In the genomic region with DNA sequence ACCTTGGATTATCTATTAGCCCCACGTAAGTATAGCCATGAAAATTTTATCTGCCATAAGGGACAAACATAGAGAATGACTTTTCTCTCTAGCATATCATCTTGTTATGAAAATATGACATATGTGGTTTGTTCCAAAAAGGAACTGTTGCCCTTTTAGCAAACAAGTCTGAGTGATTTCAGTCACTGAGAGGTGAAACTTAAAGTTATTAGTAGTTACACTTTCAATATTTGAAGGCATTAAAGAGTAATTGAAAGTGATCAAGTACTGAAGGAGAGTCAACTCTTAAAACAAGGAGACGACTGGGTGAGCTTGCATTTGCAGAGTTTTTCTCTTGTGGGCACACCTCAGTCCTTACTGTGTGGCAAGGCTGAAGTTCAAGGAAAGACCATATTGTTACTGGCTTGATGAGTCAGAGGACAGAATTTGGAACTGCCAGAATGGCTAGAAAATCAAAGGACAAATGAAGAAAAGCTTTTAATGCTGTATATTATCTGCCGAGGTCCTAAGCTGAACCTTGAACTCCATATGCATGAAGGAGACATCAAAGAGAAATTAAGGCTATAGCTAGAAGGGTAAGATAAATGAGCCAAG, we compare ENCODE assay signal across 1 cellular context.
TF ChIP-seq lines count a peak whose summit lies in the region.

No MANE protein-coding gene starts in this region.

TF ChIP-seq in GM12878, 131 proteins besides CTCF, POLR2A, EP300 and RAD21 (continued from another document):
- TF ChIP-seq RUNX3 (IDR thresholded peaks at IDR 0.05; ENCODE audit: low read length): peak; percentile 62
- TF ChIP-seq, protein P1, sequence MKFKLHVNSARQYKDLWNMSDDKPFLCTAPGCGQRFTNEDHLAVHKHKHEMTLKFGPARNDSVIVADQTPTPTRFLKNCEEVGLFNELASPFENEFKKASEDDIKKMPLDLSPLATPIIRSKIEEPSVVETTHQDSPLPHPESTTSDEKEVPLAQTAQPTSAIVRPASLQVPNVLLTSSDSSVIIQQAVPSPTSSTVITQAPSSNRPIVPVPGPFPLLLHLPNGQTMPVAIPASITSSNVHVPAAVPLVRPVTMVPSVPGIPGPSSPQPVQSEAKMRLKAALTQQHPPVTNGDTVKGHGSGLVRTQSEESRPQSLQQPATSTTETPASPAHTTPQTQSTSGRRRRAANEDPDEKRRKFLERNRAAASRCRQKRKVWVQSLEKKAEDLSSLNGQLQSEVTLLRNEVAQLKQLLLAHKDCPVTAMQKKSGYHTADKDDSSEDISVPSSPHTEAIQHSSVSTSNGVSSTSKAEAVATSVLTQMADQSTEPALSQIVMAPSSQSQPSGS (IDR thresholded peaks at IDR 0.05; ENCODE audit: low read length): 0 out of 2 replicates have a peak, but pooled peaks have one; percentile 21
- no peak for TF ChIP-seq CHD1 (IDR thresholded peaks at IDR 0.05; ENCODE audit: low read depth, low read length)
- no peak for TF ChIP-seq FOXM1 (IDR thresholded peaks at IDR 0.05; ENCODE audit: low read depth, low read length)
- TF ChIP-seq RAD51 (IDR thresholded peaks at IDR 0.05): no peak
- TF ChIP-seq MTA3 (IDR thresholded peaks at IDR 0.05; ENCODE audit: borderline replicate concordance, low read length): no peak
- TF ChIP-seq IRF4 (IDR thresholded peaks at IDR 0.05; ENCODE audit: low read depth, low read length): 0 out of 2 replicates have a peak, but pooled peaks have one; percentile 25
- peak; percentile 59; the same call in 1 of the 2 replicates for TF ChIP-seq MEF2A (IDR thresholded peaks at IDR 0.05; ENCODE audit: insufficient read depth, low read depth, low read length)
TF ChIP-seq in GM12878: peak in this region for 9.
